1 cellular context compared by ENCODE assay signal in the genomic region with DNA sequence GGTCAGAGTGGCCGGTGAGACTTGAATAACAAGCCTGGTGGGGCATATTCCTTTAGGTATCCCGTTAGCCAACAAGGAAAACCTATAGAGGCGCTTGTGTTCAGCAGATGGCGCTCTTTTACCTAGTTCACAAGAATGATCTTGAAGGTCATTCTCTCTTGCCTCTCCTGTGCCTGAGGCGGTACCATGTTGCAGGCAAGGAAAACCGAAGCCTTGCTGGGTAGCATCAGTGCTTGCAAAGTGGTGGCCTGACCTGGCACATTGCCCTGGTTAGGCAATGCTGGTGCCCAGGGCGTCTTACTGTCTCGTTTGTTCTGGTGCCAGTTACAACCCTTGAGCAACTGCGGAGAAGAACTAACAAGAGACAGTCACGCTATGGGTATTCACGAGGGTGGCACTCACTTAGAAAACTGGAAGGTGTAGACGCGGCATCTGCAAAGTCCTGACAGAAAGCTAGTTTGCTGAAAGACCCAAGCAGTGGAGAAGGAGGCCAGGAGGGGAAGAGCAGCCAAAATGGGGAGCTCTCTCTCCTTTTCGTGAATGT.
A peak's percentile ranks its signal among the peaks of the same experiment; 100 is the strongest.
TF ChIP-seq lines count a peak whose summit lies in the region.

No MANE protein-coding gene starts in this region.

TF ChIP-seq in HEK293, 187 proteins besides CTCF, POLR2A, EP300 and RAD21 (continued from another document):
- TF ChIP-seq TRIM28 (IDR thresholded peaks at IDR 0.05; ENCODE audit: borderline replicate concordance, low read length) (0 out of 2 replicates have a peak, but pooled peaks have one; percentile 32), ZNF157 (tag by site-specific recombination; IDR thresholded peaks at IDR 0.05) (no peak), ZNF366 (tag by site-specific recombination; conservative IDR thresholded peaks at IDR 0.05) (no peak), WT1 (tag by site-specific recombination; IDR thresholded peaks at IDR 0.05) (no peak), ZBTB17 (tag by site-specific recombination; IDR thresholded peaks at IDR 0.05) (no peak), ZNF654 (tag by site-specific recombination; IDR thresholded peaks at IDR 0.05; ENCODE audit: low read depth) (peak; percentile 72), MEIS1 (CRISPR knock-in tag; IDR thresholded peaks at IDR 0.05; ENCODE audit: borderline replicate concordance) (no peak), ZNF202 (tag by site-specific recombination; IDR thresholded peaks at IDR 0.05; ENCODE audit: borderline replicate concordance) (no peak), ZIC2 (tag by site-specific recombination; IDR thresholded peaks at IDR 0.05) (no peak)
TF ChIP-seq in HEK293: peak in this region for 5.
